In the genomic region with DNA sequence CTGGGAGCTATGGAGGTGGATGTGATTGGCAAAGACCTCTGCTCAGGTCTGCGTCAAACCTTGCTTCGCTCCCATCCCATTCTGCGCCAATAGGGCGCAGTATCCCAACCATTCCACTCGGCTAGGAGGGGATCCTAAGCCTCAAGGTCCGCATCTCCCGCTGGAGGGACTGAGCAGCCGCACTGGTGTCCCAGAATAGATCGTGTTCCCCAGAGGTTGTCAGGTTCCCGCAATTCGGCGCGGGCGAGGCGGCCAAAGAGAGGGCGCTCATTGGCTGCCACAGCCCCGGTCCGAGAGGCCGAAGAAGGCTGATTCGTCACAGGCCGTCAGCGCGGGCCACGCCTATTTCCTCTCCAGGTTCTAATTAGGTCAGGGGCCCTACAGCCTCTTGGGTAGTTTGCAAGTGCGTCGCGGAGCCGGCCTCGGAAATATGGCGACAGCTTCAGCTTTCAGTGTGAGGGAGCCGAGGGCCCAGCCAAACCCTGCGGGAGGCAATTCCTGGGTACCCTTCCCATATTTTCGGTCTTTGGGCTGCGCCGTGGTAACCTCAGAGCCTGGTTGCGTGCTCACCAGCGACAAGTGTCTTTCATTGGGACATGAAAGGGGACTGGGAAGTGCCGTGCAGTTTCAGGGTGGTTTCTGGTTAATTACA, we compare ENCODE assay signal across 8 cellular contexts.
DNase-seq lines count a peak whose midpoint lies in the region; TF ChIP-seq lines count a peak whose summit lies in the region.

No MANE protein-coding gene starts in this region.

- H3K36me3 ChIP-seq in HAP-1 (replicated peaks), result no peaks in the 10 kb centered on the region

- peaks cover 7% of the 10 kb centered on the region for H3K4me1 ChIP-seq in HAP-1

- H3K4me3 ChIP-seq in HAP-1, result peak overlapping the region; percentile 25
- peak overlapping the region; percentile 63 for H3K4me3 ChIP-seq in astrocyte of the cerebellum (ENCODE audit: low read depth, low read length)
- peak overlapping the region; percentile 71 for H3K4me3 ChIP-seq in retinal pigment epithelial cell (ENCODE audit: low read length)

- H3K9me3 ChIP-seq in HAP-1, result no peaks in the 10 kb centered on the region; the same call in 1 of the 2 replicates

- DNase-seq in GF-D8 (lab: John Stamatoyannopoulos, UW), result peak; percentile 83
- peak; percentile 76 to 91 for DNase-seq in HAP-1 (ENCODE audit: low spot score in 2 of 2)
- DNase-seq in NAMALWA (ENCODE audit: low spot score), result peak; percentile 92
- DNase-seq in T-helper 9 cell, result peak; percentile 78
- DNase-seq in astrocyte of the cerebellum (ENCODE audit: low read depth), result peak; percentile 72
- peak; percentile 88 to 90 for DNase-seq in hippocampal formation (lab: John Stamatoyannopoulos, UW)
- DNase-seq in retinal pigment epithelial cell (ENCODE audit: low read depth), result peak; percentile 80
- DNase-seq in cortex of kidney (lab: John Stamatoyannopoulos, UW), result no peak

- H3K27me3 ChIP-seq in HAP-1 (ENCODE audit: low read depth), result peaks cover 9% of the 10 kb centered on the region

- in situ Hi-C loops in HAP-1 (cut with MboI; ENCODE audit: low sequenced_read_pairs), result no loop called here
- in situ Hi-C loops in astrocyte of the cerebellum (cut with HindIII; ENCODE audit: low sequenced_read_pairs), result no loop called here

- peak; percentile 38 for TF ChIP-seq CTCF in astrocyte of the cerebellum (IDR thresholded peaks at IDR 0.05; ENCODE audit: low read depth, low read length, missing control alignments)
- TF ChIP-seq CTCF in retinal pigment epithelial cell (conservative IDR thresholded peaks at IDR 0.05; ENCODE audit: low read depth, low read length), result peak; percentile 29
